In the genomic region with DNA sequence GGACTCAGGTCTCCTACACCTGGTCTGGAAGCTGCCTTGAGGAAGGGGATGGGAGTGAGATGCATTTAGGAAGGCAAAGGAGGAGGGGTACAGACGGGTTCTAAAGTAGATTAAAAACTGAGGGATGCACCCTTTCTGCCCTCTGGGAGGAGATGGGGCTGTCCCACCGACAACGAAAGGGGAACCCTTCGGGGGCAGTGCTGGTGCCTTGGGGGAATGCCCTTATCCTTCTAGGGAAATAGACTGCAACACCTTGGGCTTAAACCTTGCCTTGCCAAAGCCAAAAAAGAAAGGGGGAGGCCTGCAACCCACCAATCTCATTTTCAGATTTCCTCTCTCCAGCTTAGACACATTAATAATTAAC, we compare ENCODE assay signal across 8 cellular contexts.
DNase-seq lines count a peak whose midpoint lies in the region; ATAC-seq and TF ChIP-seq lines count a peak whose summit lies in the region.

No MANE protein-coding gene starts in this region.

- H3K4me3 ChIP-seq in esophagus muscularis mucosa = peak overlapping the region; percentile 55 to 62 (median 59)

- no peaks in the 10 kb centered on the region for H3K9me3 ChIP-seq in esophagus muscularis mucosa

- intact Hi-C loops in esophagus muscularis mucosa (cut with DNase I) = no loop called here

- peak overlapping the region; percentile 89 for H3K27ac Mint-ChIP-seq in stimulated activated memory B cell treated with anti-CD40 and anti-IgM and Interleukin-4, amounts not matched to agents 10 μg/mL and 1 μg/mL and 100 μg/mL, for 72 hours

- TF ChIP-seq EP300 in esophagus muscularis mucosa (IDR thresholded peaks at IDR 0.05) = no peak

- peaks cover 29% of the 10 kb centered on the region for H3K36me3 Mint-ChIP-seq in stimulated activated memory B cell treated with anti-CD40 and anti-IgM and Interleukin-4, amounts not matched to agents 10 μg/mL and 1 μg/mL and 100 μg/mL, for 72 hours

- no peak for DNase-seq in esophagus muscularis mucosa (ENCODE audit: extremely low spot score)
- no peak for DNase-seq in NK-92 treated with Interleukin-12 subunit alpha and Interleukin-12 subunit beta, amount 100 ng/mL, for 24 hours (lab: John Stamatoyannopoulos, UW)
- DNase-seq in NOMO-1 treated with DMSO at 0.1 percent for 48 hours (lab: John Stamatoyannopoulos, UW; ENCODE audit: unreplicated experiment) = no peak
- no peak for DNase-seq in NCI-H1105 treated with DMSO at 0.1 percent for 48 hours (lab: John Stamatoyannopoulos, UW)
- DNase-seq in NCI-H526 (lab: John Stamatoyannopoulos, UW) = no peak

- peak overlapping the region in 1 of 4 donors; percentile 70 for H3K27ac ChIP-seq in esophagus muscularis mucosa (replicated peaks in 1 of 4)

- ATAC-seq in GM21367 (IDR thresholded peaks at IDR 0.05; ENCODE audit: unreplicated experiment) (peak; percentile 55), HG03342 (IDR thresholded peaks at IDR 0.05; ENCODE audit: unreplicated experiment) (peak; percentile 48)
- peak; percentile 89 for ATAC-seq in stimulated activated memory B cell treated with anti-CD40 and anti-IgM and Interleukin-4, amounts not matched to agents 10 μg/mL and 1 μg/mL and 100 μg/mL, for 72 hours

- H3K4me1 Mint-ChIP-seq in stimulated activated memory B cell treated with anti-CD40 and anti-IgM and Interleukin-4, amounts not matched to agents 10 μg/mL and 1 μg/mL and 100 μg/mL, for 72 hours = peaks cover 41% of the 10 kb centered on the region

- peaks cover 10 to 29% (median 23%) of the 10 kb centered on the region in 4 donors for H3K4me1 ChIP-seq in esophagus muscularis mucosa

- H3K9me3 Mint-ChIP-seq in stimulated activated memory B cell treated with anti-CD40 and anti-IgM and Interleukin-4, amounts not matched to agents 10 μg/mL and 1 μg/mL and 100 μg/mL, for 72 hours = no peaks in the 10 kb centered on the region

- H3K36me3 ChIP-seq in esophagus muscularis mucosa = no peaks in the 10 kb centered on the region

- peaks cover 9% of the 10 kb centered on the region for H3K27me3 Mint-ChIP-seq in stimulated activated memory B cell treated with anti-CD40 and anti-IgM and Interleukin-4, amounts not matched to agents 10 μg/mL and 1 μg/mL and 100 μg/mL, for 72 hours

- peaks cover 0 to 15% (median 0%) of the 10 kb centered on the region in 4 donors for H3K27me3 ChIP-seq in esophagus muscularis mucosa

- TF ChIP-seq CTCF in esophagus muscularis mucosa (IDR thresholded peaks at IDR 0.05) = no peak

- H3K4me3 Mint-ChIP-seq in stimulated activated memory B cell treated with anti-CD40 and anti-IgM and Interleukin-4, amounts not matched to agents 10 μg/mL and 1 μg/mL and 100 μg/mL, for 72 hours = peak overlapping the region; percentile 95

- 50% methylated on average over 1 of the region's 4 CpGs for WGBS in esophagus muscularis mucosa

- no peak for TF ChIP-seq POLR2A in esophagus muscularis mucosa (IDR thresholded peaks at IDR 0.05; ENCODE audit: low read depth)
